11 cellular contexts compared by ENCODE assay signal in genomic region chr7:82677064-82677463, GRCh38.
DNase-seq lines count a peak whose midpoint lies in the region; FAIRE-seq lines count a peak whose summit lies in the region.
"Had no signal": no experiment of that assay in that cellular context is flagged by ENCODE, and none has a peak within 500 bp of the region (broad histone marks: within the 10 kb centered on the region; RNA-seq: fewer than 3 reads in every experiment).

No MANE protein-coding gene starts in this region.

- H3K4me3 Mint-ChIP-seq in activated naive CD4-positive, alpha-beta T cell treated with anti-CD3 and anti-CD28 coated beads, Interleukin-2, amount 50 U/mL, for 24 hours, result no peak overlapping the region
- H3K4me3 Mint-ChIP-seq in activated naive CD8-positive, alpha-beta T cell treated with anti-CD3 and anti-CD28 coated beads for 36 hours, result no peak overlapping the region

- peaks cover 19% of the 10 kb centered on the region for H3K4me1 Mint-ChIP-seq in activated naive CD4-positive, alpha-beta T cell treated with anti-CD3 and anti-CD28 coated beads, Interleukin-2, amount 50 U/mL, for 24 hours
- peaks cover 15% of the 10 kb centered on the region for H3K4me1 Mint-ChIP-seq in activated naive CD8-positive, alpha-beta T cell treated with anti-CD3 and anti-CD28 coated beads for 36 hours

- no peaks in the 10 kb centered on the region for H3K36me3 Mint-ChIP-seq in activated naive CD4-positive, alpha-beta T cell treated with anti-CD3 and anti-CD28 coated beads, Interleukin-2, amount 50 U/mL, for 24 hours
- H3K36me3 Mint-ChIP-seq in activated naive CD8-positive, alpha-beta T cell treated with anti-CD3 and anti-CD28 coated beads for 36 hours, result peaks cover 3% of the 10 kb centered on the region

- peak; percentile 9 for FAIRE-seq in urothelium cell line (lab: Jason Lieb, UNC)

- DNase-seq in activated naive CD4-positive, alpha-beta T cell (lab: John Stamatoyannopoulos, UW), result no peak
- DNase-seq in NCI-H1694 (lab: John Stamatoyannopoulos, UW), result peak; percentile 77
- DNase-seq in activated naive CD8-positive, alpha-beta T cell treated with anti-CD3 and anti-CD28 coated beads for 36 hours, result peak; percentile 1
- DNase-seq in urothelium cell line (ENCODE audit: low spot score), result no peak
- DNase-seq in HK-2 (ENCODE audit: unreplicated experiment), result no peak
- no peak for DNase-seq in A172 (ENCODE audit: low spot score)
- no peak for DNase-seq in stimulated activated CD8-positive, alpha-beta memory T cell treated with anti-CD3 and anti-CD28 coated beads, Interleukin-4, amount 100 ng/mL, for 48 hours
- DNase-seq: body of pancreas, mammary epithelial cell, nucleus accumbens had no signal

- peaks cover 4% of the 10 kb centered on the region for H3K9me3 Mint-ChIP-seq in activated naive CD4-positive, alpha-beta T cell treated with anti-CD3 and anti-CD28 coated beads, Interleukin-2, amount 50 U/mL, for 24 hours
- H3K9me3 Mint-ChIP-seq in activated naive CD8-positive, alpha-beta T cell treated with anti-CD3 and anti-CD28 coated beads for 36 hours, result peaks cover 11% of the 10 kb centered on the region

- H3K27me3 Mint-ChIP-seq in activated naive CD4-positive, alpha-beta T cell treated with anti-CD3 and anti-CD28 coated beads, Interleukin-2, amount 50 U/mL, for 24 hours, result no peaks in the 10 kb centered on the region
- H3K27me3 Mint-ChIP-seq in activated naive CD8-positive, alpha-beta T cell treated with anti-CD3 and anti-CD28 coated beads for 36 hours, result no peaks in the 10 kb centered on the region

- H3K27ac Mint-ChIP-seq in activated naive CD4-positive, alpha-beta T cell treated with anti-CD3 and anti-CD28 coated beads, Interleukin-2, amount 50 U/mL, for 24 hours, result peak overlapping the region; percentile 53
- peak overlapping the region; percentile 89 for H3K27ac Mint-ChIP-seq in activated naive CD8-positive, alpha-beta T cell treated with anti-CD3 and anti-CD28 coated beads for 36 hours

Comparison
In these comparisons a context has a peak if more than half of its experiments do, and no peak if none do; other contexts are left out.
1. DNase-seq: peak in NCI-H1694 (single experiment) and activated naive CD8-positive, alpha-beta T cell treated with anti-CD3 and anti-CD28 coated beads for 36 hours (single experiment); none in activated naive CD4-positive, alpha-beta T cell (0 of 4), urothelium cell line (single experiment), HK-2 (single experiment), A172 (single experiment) and stimulated activated CD8-positive, alpha-beta memory T cell treated with anti-CD3 and anti-CD28 coated beads, Interleukin-4, amount 100 ng/mL, for 48 hours (single experiment).